Comparison of ENCODE assay signal across 8 cellular contexts in the genomic region with DNA sequence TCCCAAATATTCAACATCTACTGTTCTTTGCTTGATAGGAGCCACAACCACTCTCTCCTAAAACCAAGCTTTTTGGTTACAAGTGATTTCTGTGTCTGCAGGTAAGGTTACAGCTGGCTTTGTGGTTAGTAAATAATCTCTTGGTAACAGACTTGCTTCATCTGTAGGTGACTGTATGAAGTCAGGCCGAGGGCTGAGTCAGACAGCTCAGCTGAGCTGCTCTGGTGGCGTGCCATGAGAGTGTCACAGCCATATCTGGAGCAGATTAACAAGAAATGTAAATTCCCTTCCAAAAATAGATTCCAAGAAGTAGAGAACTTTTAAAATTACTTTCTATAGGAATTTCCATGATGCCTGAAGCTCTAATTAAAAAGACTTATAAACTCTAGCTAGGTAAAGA. TPM values are rescaled to one million over a fixed set of nuclear protein-coding genes. Genes with fewer than 3 reads are reported as not detected.
A peak's percentile ranks its signal among the peaks of the same experiment; 100 is the strongest.
DNase-seq lines count a peak whose midpoint lies in the region; ATAC-seq and TF ChIP-seq lines count a peak whose summit lies in the region.

No MANE protein-coding gene starts in this region.

- no peaks in the 10 kb centered on the region for H3K27me3 Mint-ChIP-seq in activated naive CD4-positive, alpha-beta T cell treated with anti-CD3 and anti-CD28 coated beads for 36 hours (ENCODE audit: low read depth)

- intact Hi-C loops in left cardiac atrium (cut with DNase I): no loop called here
- intact Hi-C loops in activated naive CD4-positive, alpha-beta T cell treated with anti-CD3 and anti-CD28 coated beads for 36 hours (cut with micrococcal nuclease): no loop called here

- no peak overlapping the region for H3K4me3 ChIP-seq in GM06990 (replicated peaks; ENCODE audit: low read depth, low read length)

- H3K4me1 Mint-ChIP-seq in activated naive CD4-positive, alpha-beta T cell treated with anti-CD3 and anti-CD28 coated beads for 36 hours (ENCODE audit: low read depth): no peaks in the 10 kb centered on the region

- DNase-seq in GM06990 (ENCODE audit: extremely low read depth, insufficient read length) (peak; percentile 26), LoVo (ENCODE audit: low spot score) (peak; percentile 29), left cardiac atrium (peak; percentile 75), NAMALWA (ENCODE audit: low spot score) (no peak), NCI-H2107 treated with DMSO at 0.1 percent for 48 hours (lab: John Stamatoyannopoulos, UW; ENCODE audit: unreplicated experiment) (no peak)
- no peak for DNase-seq in stimulated activated CD4-positive, alpha-beta T cell treated with anti-CD3 and anti-CD28 coated beads, Interleukin-15, amount 100 ng/mL, for 24 hours
- no peak for DNase-seq in activated naive CD4-positive, alpha-beta T cell treated with anti-CD3 and anti-CD28 coated beads for 36 hours

- no peak overlapping the region for H3K4me3 Mint-ChIP-seq in activated naive CD4-positive, alpha-beta T cell treated with anti-CD3 and anti-CD28 coated beads for 36 hours

- no peaks in the 10 kb centered on the region for H3K27me3 ChIP-seq in GM06990 (replicated peaks; ENCODE audit: control insufficient read depth, insufficient read depth, low read length)

- H3K36me3 Mint-ChIP-seq in activated naive CD4-positive, alpha-beta T cell treated with anti-CD3 and anti-CD28 coated beads for 36 hours (ENCODE audit: low read depth): no peaks in the 10 kb centered on the region

- CTCF ChIA-PET in activated naive CD4-positive, alpha-beta T cell treated with anti-CD3 and anti-CD28 coated beads for 36 hours (lab: Charles Lee): no interaction called here

- H3K27ac Mint-ChIP-seq in activated naive CD4-positive, alpha-beta T cell treated with anti-CD3 and anti-CD28 coated beads for 36 hours: no peak overlapping the region

- TF ChIP-seq CTCF in GM06990 (IDR thresholded peaks at IDR 0.05; ENCODE audit: insufficient read depth, low read length, poor library complexity, severe bottlenecking): no peak

- H3K36me3 ChIP-seq in GM06990 (ENCODE audit: control insufficient read depth, insufficient read depth, low read length): no peaks in the 10 kb centered on the region

- peaks cover 2% of the 10 kb centered on the region for H3K9me3 Mint-ChIP-seq in activated naive CD4-positive, alpha-beta T cell treated with anti-CD3 and anti-CD28 coated beads for 36 hours

- ATAC-seq in GM21737 (IDR thresholded peaks at IDR 0.05; ENCODE audit: unreplicated experiment): peak; percentile 73
- ATAC-seq in left cardiac atrium: peak; percentile 71 to 97

RNA-seq across cellular contexts. Expression of a gene that starts 23.7 kb away (rescaled TPM):
- not detected for total RNA-seq in left cardiac atrium
- not detected for total RNA-seq in activated naive CD4-positive, alpha-beta T cell treated with anti-CD3 and anti-CD28 coated beads for 36 hours

Comparison
In these comparisons a context has a peak if more than half of its experiments do, and no peak if none do; other contexts are left out.
1. DNase-seq: peak in GM06990 (single experiment), LoVo (single experiment) and left cardiac atrium (single experiment); none in NAMALWA (single experiment), stimulated activated CD4-positive, alpha-beta T cell treated with anti-CD3 and anti-CD28 coated beads, Interleukin-15, amount 100 ng/mL, for 24 hours (single experiment), activated naive CD4-positive, alpha-beta T cell treated with anti-CD3 and anti-CD28 coated beads for 36 hours (single experiment) and NCI-H2107 treated with DMSO at 0.1 percent for 48 hours (single experiment).